ENCODE assay signal across 11 cellular contexts in genomic region chr22:24506802-24507438, GRCh38. TPM values are rescaled to one million over a fixed set of nuclear protein-coding genes. Genes with fewer than 3 reads are reported as not detected.
DNase-seq lines count a peak whose midpoint lies in the region; ATAC-seq and TF ChIP-seq lines count a peak whose summit lies in the region.
"Had no signal": no experiment of that assay in that cellular context is flagged by ENCODE, and none has a peak within 500 bp of the region (broad histone marks: within the 10 kb centered on the region; RNA-seq: fewer than 3 reads in every experiment).

No MANE protein-coding gene starts in this region.

- no peak for TF ChIP-seq CTCF in choroid plexus epithelial cell (conservative IDR thresholded peaks at IDR 0.05; ENCODE audit: low read depth, low read length)
- no peak for TF ChIP-seq CTCF in progenitor cell of endocrine pancreas (IDR thresholded peaks at IDR 0.05; ENCODE audit: unreplicated experiment)
- TF ChIP-seq CTCF in esophagus squamous epithelium (IDR thresholded peaks at IDR 0.05) = no peak

- no peaks in the 10 kb centered on the region for H4K20me1 ChIP-seq in GM23248 (ENCODE audit: insufficient read depth)

- H3K36me3 ChIP-seq in GM23248 (ENCODE audit: low read depth) (no peaks in the 10 kb centered on the region), esophagus squamous epithelium (no peaks in the 10 kb centered on the region)
- H3K36me3 ChIP-seq: thoracic aorta had no signal

- in situ Hi-C loops in GM23248 (cut with MboI) = loop anchor here (10.0 kb wide), 1 partner anchor 92 kb away; no protein-coding TSS in a partner anchor

- no peaks in the 10 kb centered on the region for H3K9me3 ChIP-seq in GM23248 (ENCODE audit: low read depth)
- no peaks in the 10 kb centered on the region for H3K9me3 ChIP-seq in esophagus squamous epithelium
- H3K9me3 ChIP-seq: thoracic aorta had no signal

- no peaks in the 10 kb centered on the region for H3K79me2 ChIP-seq in GM23248 (ENCODE audit: insufficient read depth)

- no peaks in the 10 kb centered on the region for H3K36me3 Mint-ChIP-seq in progenitor cell of endocrine pancreas (ENCODE audit: insufficient read depth)
- H3K36me3 Mint-ChIP-seq: activated naive CD8-positive, alpha-beta T cell treated with anti-CD3 and anti-CD28 coated beads, Interleukin-2, amount 10 ng/mL, durations not matched to agents 7 days and 5 days had no signal

- no peaks in the 10 kb centered on the region for H3K9me3 Mint-ChIP-seq in progenitor cell of endocrine pancreas (ENCODE audit: low read depth)
- H3K9me3 Mint-ChIP-seq: activated naive CD8-positive, alpha-beta T cell treated with anti-CD3 and anti-CD28 coated beads, Interleukin-2, amount 10 ng/mL, durations not matched to agents 7 days and 5 days had no signal

- H3K4me3 ChIP-seq in GM23248 (no peak overlapping the region), choroid plexus epithelial cell (ENCODE audit: low read depth, low read length) (no peak overlapping the region), esophagus squamous epithelium (no peak overlapping the region)
- H3K4me3 ChIP-seq: thoracic aorta had no signal

- H2AFZ ChIP-seq in GM23248 = no peak overlapping the region

- DNase-seq in GM23248 (peak; percentile 52), NCI-H187 treated with DMSO at 0.1 percent for 48 hours (lab: John Stamatoyannopoulos, UW) (peak; percentile 69), choroid plexus epithelial cell (ENCODE audit: low read depth) (peak; percentile 36), progenitor cell of endocrine pancreas (ENCODE audit: low spot score, unreplicated experiment) (no peak), pons (ENCODE audit: low spot score) (no peak), esophagus squamous epithelium (lab: John Stamatoyannopoulos, UW) (no peak), caudate nucleus (lab: John Stamatoyannopoulos, UW) (no peak)
- DNase-seq: activated naive CD8-positive, alpha-beta T cell treated with anti-CD3 and anti-CD28 coated beads, Interleukin-2, amount 10 ng/mL, durations not matched to agents 7 days and 5 days; T-helper 1 cell had no signal

- no peak for TF ChIP-seq POLR2A in esophagus squamous epithelium (IDR thresholded peaks at IDR 0.05)

- H3K27ac Mint-ChIP-seq in progenitor cell of endocrine pancreas = peak overlapping the region; percentile 72
- H3K27ac Mint-ChIP-seq: activated naive CD8-positive, alpha-beta T cell treated with anti-CD3 and anti-CD28 coated beads, Interleukin-2, amount 10 ng/mL, durations not matched to agents 7 days and 5 days had no signal

- H3K4me2 ChIP-seq in GM23248 (ENCODE audit: unreplicated experiment) = no peak overlapping the region

- WGBS in GM23248 (ENCODE audit: low coverage in 1 of 2, low lambda C conversion rate in 2 of 2, missing lambda C conversion rate in 2 of 2), 2 experiments = 63 to 65% methylated on average over 6 of the region's 6 CpGs
- 19 to 59% methylated on average over 5 to 6 of the region's 6 CpGs for WGBS in esophagus squamous epithelium, 2 donors

- peaks cover 29% of the 10 kb centered on the region for H3K4me1 Mint-ChIP-seq in progenitor cell of endocrine pancreas (ENCODE audit: low read depth)

- H3K4me1 ChIP-seq in GM23248 (ENCODE audit: insufficient read depth) = peaks cover 18% of the 10 kb centered on the region
- H3K4me1 ChIP-seq in esophagus squamous epithelium = peaks cover 16 to 40% (median 18%) of the 10 kb centered on the region in 3 donors

- H3K27me3 ChIP-seq in GM23248 (replicated peaks; ENCODE audit: insufficient read depth) (no peaks in the 10 kb centered on the region), esophagus squamous epithelium (no peaks in the 10 kb centered on the region)

- peaks cover 13% of the 10 kb centered on the region for H3K27me3 Mint-ChIP-seq in progenitor cell of endocrine pancreas

- H3K9me2 ChIP-seq in GM23248 (ENCODE audit: insufficient read depth) = no peaks in the 10 kb centered on the region

- ATAC-seq in GM18870 (IDR thresholded peaks at IDR 0.05; ENCODE audit: unreplicated experiment) = no peak

- intact Hi-C loops in esophagus squamous epithelium (cut with DNase I) = no loop called here

- H3K27ac ChIP-seq in GM23248 (no peak overlapping the region), esophagus squamous epithelium (no peak overlapping the region), caudate nucleus (ENCODE audit: low read depth, low read length) (no peak overlapping the region)
- H3K27ac ChIP-seq: thoracic aorta had no signal

- no peak overlapping the region for H3K4me3 Mint-ChIP-seq in progenitor cell of endocrine pancreas (ENCODE audit: low read depth)
- H3K4me3 Mint-ChIP-seq: activated naive CD8-positive, alpha-beta T cell treated with anti-CD3 and anti-CD28 coated beads, Interleukin-2, amount 10 ng/mL, durations not matched to agents 7 days and 5 days had no signal

- H3F3A ChIP-seq in GM23248 (ENCODE audit: insufficient read depth) = 0 out of 2 replicates have a peak, but pooled peaks cover 7% of the 10 kb centered on the region

- no peak overlapping the region for H3K9ac ChIP-seq in GM23248

RNA-seq across cellular contexts. Expression of gene UPB1, which starts 11.8 kb away (rescaled TPM):
- not detected in 2 replicates for total RNA-seq in GM23248 (2014; rRNA removed; shearing (Covaris generic))
- not detected in 2 replicates for polyA plus RNA-seq in GM23248 (2016; fragmentation: Nextera tagmentation; extraction: Ambion mirVana)
- total RNA-seq in progenitor cell of endocrine pancreas (0.50 and 0.75 TPM in 2 replicates), esophagus squamous epithelium (under 1 TPM in 1 of 4 donors, not detected in 3; 0.57 TPM)

RNA-seq across cellular contexts. Expression of gene GUCD1, which starts 48.0 kb away (rescaled TPM):
- 92.4 and 125 TPM in 2 replicates for total RNA-seq in GM23248 (2014; rRNA removed; shearing (Covaris generic))
- 37.2 and 43.0 TPM in 2 replicates for polyA plus RNA-seq in GM23248 (2016; fragmentation: Nextera tagmentation; extraction: Ambion mirVana)
- 62.0 and 67.5 TPM in 2 replicates for total RNA-seq in progenitor cell of endocrine pancreas
- 10 to 100 TPM; 48.2 to 98.8 (median 76.2) TPM for total RNA-seq in esophagus squamous epithelium

RNA-seq across cellular contexts. Expression of gene SNRPD3, which starts 48.9 kb away (rescaled TPM):
- 79.4 and 106 TPM in 2 replicates for total RNA-seq in GM23248 (2014; rRNA removed; shearing (Covaris generic))
- polyA plus RNA-seq in GM23248 (2016; fragmentation: Nextera tagmentation; extraction: Ambion mirVana) = 108 and 109 TPM in 2 replicates
- 124 and 125 TPM in 2 replicates for total RNA-seq in progenitor cell of endocrine pancreas
- total RNA-seq in esophagus squamous epithelium = 100 to 1,000 TPM; 107 to 176 (median 152) TPM

Comparison
In these comparisons a context has a peak if more than half of its experiments do, and no peak if none do; other contexts are left out.
1. DNase-seq: peak in GM23248 (single experiment), NCI-H187 treated with DMSO at 0.1 percent for 48 hours (single experiment) and choroid plexus epithelial cell (single experiment); none in progenitor cell of endocrine pancreas (single experiment), pons (single experiment), esophagus squamous epithelium (single experiment) and caudate nucleus (0 of 61).